Comparison of ENCODE assay signal across 1 cellular context in genomic region chr20:1469925-1470571, GRCh38.
TF ChIP-seq lines count a peak whose summit lies in the region.

No MANE protein-coding gene starts in this region.

TF ChIP-seq in HepG2, 621 proteins besides CTCF, POLR2A, EP300 and RAD21 (continued from another document and continues in another):
- TF ChIP-seq, protein P1, sequence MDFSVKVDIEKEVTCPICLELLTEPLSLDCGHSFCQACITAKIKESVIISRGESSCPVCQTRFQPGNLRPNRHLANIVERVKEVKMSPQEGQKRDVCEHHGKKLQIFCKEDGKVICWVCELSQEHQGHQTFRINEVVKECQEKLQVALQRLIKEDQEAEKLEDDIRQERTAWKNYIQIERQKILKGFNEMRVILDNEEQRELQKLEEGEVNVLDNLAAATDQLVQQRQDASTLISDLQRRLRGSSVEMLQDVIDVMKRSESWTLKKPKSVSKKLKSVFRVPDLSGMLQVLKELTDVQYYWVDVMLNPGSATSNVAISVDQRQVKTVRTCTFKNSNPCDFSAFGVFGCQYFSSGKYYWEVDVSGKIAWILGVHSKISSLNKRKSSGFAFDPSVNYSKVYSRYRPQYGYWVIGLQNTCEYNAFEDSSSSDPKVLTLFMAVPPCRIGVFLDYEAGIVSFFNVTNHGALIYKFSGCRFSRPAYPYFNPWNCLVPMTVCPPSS (IDR thresholded peaks at IDR 0.05): no peak
- no peak for TF ChIP-seq DMAP1 (CRISPR knock-in tag; IDR thresholded peaks at IDR 0.05)
- TF ChIP-seq XBP1 (CRISPR knock-in tag; IDR thresholded peaks at IDR 0.05): no peak
- 0 out of 2 replicates have a peak, but pooled peaks have one; percentile 62 for TF ChIP-seq BORCS8-MEF2B (CRISPR knock-in tag; IDR thresholded peaks at IDR 0.05)
- no peak for TF ChIP-seq RNF2 (conservative IDR thresholded peaks at IDR 0.05; ENCODE audit: low read depth)
- no peak for TF ChIP-seq NFE2L2 (IDR thresholded peaks at IDR 0.05; ENCODE audit: low read length)
- no peak for TF ChIP-seq ZFYVE20 (CRISPR knock-in tag; IDR thresholded peaks at IDR 0.05; ENCODE audit: borderline replicate concordance, low read depth)
- TF ChIP-seq, protein P2, sequence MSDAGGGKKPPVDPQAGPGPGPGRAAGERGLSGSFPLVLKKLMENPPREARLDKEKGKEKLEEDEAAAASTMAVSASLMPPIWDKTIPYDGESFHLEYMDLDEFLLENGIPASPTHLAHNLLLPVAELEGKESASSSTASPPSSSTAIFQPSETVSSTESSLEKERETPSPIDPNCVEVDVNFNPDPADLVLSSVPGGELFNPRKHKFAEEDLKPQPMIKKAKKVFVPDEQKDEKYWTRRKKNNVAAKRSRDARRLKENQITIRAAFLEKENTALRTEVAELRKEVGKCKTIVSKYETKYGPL (CRISPR knock-in tag; IDR thresholded peaks at IDR 0.05): no peak
- TF ChIP-seq, protein P3, sequence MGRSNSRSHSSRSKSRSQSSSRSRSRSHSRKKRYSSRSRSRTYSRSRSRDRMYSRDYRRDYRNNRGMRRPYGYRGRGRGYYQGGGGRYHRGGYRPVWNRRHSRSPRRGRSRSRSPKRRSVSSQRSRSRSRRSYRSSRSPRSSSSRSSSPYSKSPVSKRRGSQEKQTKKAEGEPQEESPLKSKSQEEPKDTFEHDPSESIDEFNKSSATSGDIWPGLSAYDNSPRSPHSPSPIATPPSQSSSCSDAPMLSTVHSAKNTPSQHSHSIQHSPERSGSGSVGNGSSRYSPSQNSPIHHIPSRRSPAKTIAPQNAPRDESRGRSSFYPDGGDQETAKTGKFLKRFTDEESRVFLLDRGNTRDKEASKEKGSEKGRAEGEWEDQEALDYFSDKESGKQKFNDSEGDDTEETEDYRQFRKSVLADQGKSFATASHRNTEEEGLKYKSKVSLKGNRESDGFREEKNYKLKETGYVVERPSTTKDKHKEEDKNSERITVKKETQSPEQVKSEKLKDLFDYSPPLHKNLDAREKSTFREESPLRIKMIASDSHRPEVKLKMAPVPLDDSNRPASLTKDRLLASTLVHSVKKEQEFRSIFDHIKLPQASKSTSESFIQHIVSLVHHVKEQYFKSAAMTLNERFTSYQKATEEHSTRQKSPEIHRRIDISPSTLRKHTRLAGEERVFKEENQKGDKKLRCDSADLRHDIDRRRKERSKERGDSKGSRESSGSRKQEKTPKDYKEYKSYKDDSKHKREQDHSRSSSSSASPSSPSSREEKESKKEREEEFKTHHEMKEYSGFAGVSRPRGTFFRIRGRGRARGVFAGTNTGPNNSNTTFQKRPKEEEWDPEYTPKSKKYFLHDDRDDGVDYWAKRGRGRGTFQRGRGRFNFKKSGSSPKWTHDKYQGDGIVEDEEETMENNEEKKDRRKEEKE (IDR thresholded peaks at IDR 0.05): no peak
- TF ChIP-seq RBFOX2 (IDR thresholded peaks at IDR 0.05; ENCODE audit: low read depth, low read length): no peak
- TF ChIP-seq TEAD3 (CRISPR knock-in tag; optimal IDR thresholded peaks at IDR 0.05; ENCODE audit: borderline replicate concordance): peak; percentile 90
- TF ChIP-seq ZNF629 (CRISPR knock-in tag; conservative IDR thresholded peaks at IDR 0.05): no peak
- no peak for TF ChIP-seq ZNF10 (CRISPR knock-in tag; IDR thresholded peaks at IDR 0.05; ENCODE audit: borderline replicate concordance, low read depth)
- TF ChIP-seq ZBTB39 (CRISPR knock-in tag; IDR thresholded peaks at IDR 0.05): no peak
- no peak for TF ChIP-seq CHD2 (IDR thresholded peaks at IDR 0.05; ENCODE audit: low read depth, low read length)
- TF ChIP-seq ZNF737 (CRISPR knock-in tag; IDR thresholded peaks at IDR 0.05; ENCODE audit: borderline replicate concordance): no peak
- TF ChIP-seq, protein P4, sequence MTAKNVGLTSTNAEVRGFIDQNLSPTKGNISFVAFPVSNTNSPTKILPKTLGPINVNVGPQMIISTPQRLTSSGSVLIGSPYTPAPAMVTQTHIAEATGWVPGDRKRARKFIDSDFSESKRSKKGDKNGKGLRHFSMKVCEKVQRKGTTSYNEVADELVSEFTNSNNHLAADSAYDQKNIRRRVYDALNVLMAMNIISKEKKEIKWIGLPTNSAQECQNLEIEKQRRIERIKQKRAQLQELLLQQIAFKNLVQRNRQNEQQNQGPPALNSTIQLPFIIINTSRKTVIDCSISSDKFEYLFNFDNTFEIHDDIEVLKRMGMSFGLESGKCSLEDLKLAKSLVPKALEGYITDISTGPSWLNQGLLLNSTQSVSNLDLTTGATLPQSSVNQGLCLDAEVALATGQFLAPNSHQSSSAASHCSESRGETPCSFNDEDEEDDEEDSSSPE (CRISPR knock-in tag; IDR thresholded peaks at IDR 0.05): 0 out of 2 replicates have a peak, but pooled peaks have one; percentile 22
- TF ChIP-seq GRHL1 (CRISPR knock-in tag; conservative IDR thresholded peaks at IDR 0.05): no peak
- TF ChIP-seq ZNF24 (IDR thresholded peaks at IDR 0.05): no peak
- TF ChIP-seq RAD51 (IDR thresholded peaks at IDR 0.05; ENCODE audit: borderline replicate concordance): no peak
- TF ChIP-seq ZFP37 (CRISPR knock-in tag; IDR thresholded peaks at IDR 0.05; ENCODE audit: borderline replicate concordance): no peak
- no peak for TF ChIP-seq IRF1 (CRISPR knock-in tag; IDR thresholded peaks at IDR 0.05; ENCODE audit: low read depth)
- TF ChIP-seq ZNF354B (CRISPR knock-in tag; IDR thresholded peaks at IDR 0.05): no peak
- TF ChIP-seq ZFP1 (CRISPR knock-in tag; IDR thresholded peaks at IDR 0.05): no peak; the same call in 1 of the 2 replicates
- TF ChIP-seq ZNF605 (CRISPR knock-in tag; IDR thresholded peaks at IDR 0.05): peak; percentile 87; the same call in 1 of the 2 replicates
- TF ChIP-seq, protein P5, sequence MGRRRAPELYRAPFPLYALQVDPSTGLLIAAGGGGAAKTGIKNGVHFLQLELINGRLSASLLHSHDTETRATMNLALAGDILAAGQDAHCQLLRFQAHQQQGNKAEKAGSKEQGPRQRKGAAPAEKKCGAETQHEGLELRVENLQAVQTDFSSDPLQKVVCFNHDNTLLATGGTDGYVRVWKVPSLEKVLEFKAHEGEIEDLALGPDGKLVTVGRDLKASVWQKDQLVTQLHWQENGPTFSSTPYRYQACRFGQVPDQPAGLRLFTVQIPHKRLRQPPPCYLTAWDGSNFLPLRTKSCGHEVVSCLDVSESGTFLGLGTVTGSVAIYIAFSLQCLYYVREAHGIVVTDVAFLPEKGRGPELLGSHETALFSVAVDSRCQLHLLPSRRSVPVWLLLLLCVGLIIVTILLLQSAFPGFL (CRISPR knock-in tag; IDR thresholded peaks at IDR 0.05): no peak
- TF ChIP-seq TOE1 (CRISPR knock-in tag; IDR thresholded peaks at IDR 0.05): peak; percentile 75; the same call in 1 of the 2 replicates
- peak; percentile 97 for TF ChIP-seq ZNF614 (CRISPR knock-in tag; IDR thresholded peaks at IDR 0.05; ENCODE audit: borderline replicate concordance)
- TF ChIP-seq ZNF33A (CRISPR knock-in tag; IDR thresholded peaks at IDR 0.05; ENCODE audit: borderline replicate concordance): no peak
- TF ChIP-seq KDM6A (CRISPR knock-in tag; IDR thresholded peaks at IDR 0.05; ENCODE audit: low read depth): 0 out of 2 replicates have a peak, but pooled peaks have one; percentile 34
- no peak for TF ChIP-seq ZEB1 (IDR thresholded peaks at IDR 0.05; ENCODE audit: insufficient replicate concordance, low read depth)
- TF ChIP-seq, protein P6, sequence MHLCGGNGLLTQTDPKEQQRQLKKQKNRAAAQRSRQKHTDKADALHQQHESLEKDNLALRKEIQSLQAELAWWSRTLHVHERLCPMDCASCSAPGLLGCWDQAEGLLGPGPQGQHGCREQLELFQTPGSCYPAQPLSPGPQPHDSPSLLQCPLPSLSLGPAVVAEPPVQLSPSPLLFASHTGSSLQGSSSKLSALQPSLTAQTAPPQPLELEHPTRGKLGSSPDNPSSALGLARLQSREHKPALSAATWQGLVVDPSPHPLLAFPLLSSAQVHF (CRISPR knock-in tag; IDR thresholded peaks at IDR 0.05): no peak
- TF ChIP-seq NFATC3 (CRISPR knock-in tag; IDR thresholded peaks at IDR 0.05): no peak
- peak; percentile 31 for TF ChIP-seq TBL1XR1 (IDR thresholded peaks at IDR 0.05; ENCODE audit: borderline replicate concordance, low read length, partially characterized antibody)
- no peak for TF ChIP-seq RBM22 (optimal IDR thresholded peaks at IDR 0.05; ENCODE audit: low read length)
- TF ChIP-seq TBP (CRISPR knock-in tag; IDR thresholded peaks at IDR 0.05): no peak
- peak; percentile 94 for TF ChIP-seq SAP130 (CRISPR knock-in tag; IDR thresholded peaks at IDR 0.05; ENCODE audit: low read depth)
- TF ChIP-seq CSRNP1 (CRISPR knock-in tag; IDR thresholded peaks at IDR 0.05): no peak
- TF ChIP-seq MATR3 (CRISPR knock-in tag; IDR thresholded peaks at IDR 0.05): no peak
- TF ChIP-seq ZNF644 (CRISPR knock-in tag; IDR thresholded peaks at IDR 0.05; ENCODE audit: low read depth): peak; percentile 89
- peak; percentile 54; the same call in 1 of the 2 replicates for TF ChIP-seq SNAPC4 (CRISPR knock-in tag; IDR thresholded peaks at IDR 0.05)
- no peak for TF ChIP-seq ZNF484 (CRISPR knock-in tag; IDR thresholded peaks at IDR 0.05; ENCODE audit: borderline replicate concordance, low read depth)
- no peak for TF ChIP-seq ZNF781 (CRISPR knock-in tag; IDR thresholded peaks at IDR 0.05; ENCODE audit: borderline replicate concordance, not compliant biosample characterization)
- peak; percentile 96 for TF ChIP-seq REPIN1 (CRISPR knock-in tag; IDR thresholded peaks at IDR 0.05; ENCODE audit: borderline replicate concordance, low read depth)
